In the genomic region with DNA sequence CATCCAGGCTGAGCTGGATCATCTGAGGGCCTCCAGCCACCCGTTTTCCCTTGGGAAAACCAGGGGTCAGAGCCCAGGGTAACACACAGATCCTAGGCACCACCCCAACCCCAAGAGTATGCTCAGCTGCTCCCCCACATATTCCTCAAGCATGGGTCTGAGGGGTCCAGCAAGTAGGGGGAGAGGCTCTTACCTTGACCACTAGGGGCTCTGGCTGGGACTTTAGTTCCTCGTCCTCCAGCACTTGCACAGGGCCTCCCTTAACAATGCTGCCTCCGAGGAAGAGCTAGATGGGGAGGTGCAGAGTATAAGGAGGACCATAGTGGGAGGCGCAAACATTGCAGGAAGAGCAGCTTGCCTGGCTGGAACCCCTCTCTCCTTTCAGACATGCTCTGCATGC, we compare ENCODE assay signal across 25 cellular contexts. TPM values are rescaled to one million over a fixed set of nuclear protein-coding genes. Genes with fewer than 3 reads are reported as not detected.
DNase-seq lines count a peak whose midpoint lies in the region; ATAC-seq, FAIRE-seq and TF ChIP-seq lines count a peak whose summit lies in the region.
"Had no signal": no experiment of that assay in that cellular context is flagged by ENCODE, and none has a peak within 500 bp of the region (broad histone marks: within the 10 kb centered on the region; RNA-seq: fewer than 3 reads in every experiment).

No MANE protein-coding gene starts in this region.

- H3F3A ChIP-seq in GM23338 (replicated peaks; ENCODE audit: low read depth) (no peaks in the 10 kb centered on the region), PC-3 (ENCODE audit: low read length, unreplicated experiment) (no peaks in the 10 kb centered on the region)

- H3K36me3 ChIP-seq in DND-41 (ENCODE audit: insufficient read depth, low read length) = no peaks in the 10 kb centered on the region
- no peaks in the 10 kb centered on the region for H3K36me3 ChIP-seq in GM23338 (ENCODE audit: insufficient read depth)
- H3K36me3 ChIP-seq in PC-3 (ENCODE audit: low read depth, low read length) = peaks cover 15% of the 10 kb centered on the region
- H3K36me3 ChIP-seq in H1 (ENCODE audit: control insufficient read depth in 2 of 4, insufficient read depth in 4 of 4, low read length in 3 of 4) = peaks cover 0 to 9% (median 0%) of the 10 kb centered on the region in 4 experiments; a peak in 3 of 8 replicates

- H3K27me3 Mint-ChIP-seq in GM23338 (ENCODE audit: insufficient read depth, low read depth, poor library complexity) = peaks cover 10% of the 10 kb centered on the region
- H3K27me3 Mint-ChIP-seq: IgD-negative memory B cell had no signal

- WGBS in H1 (ENCODE audit: extremely low coverage in 1 of 2, insufficient coverage in 1 of 2, insufficient read length in 1 of 2, insufficient replicate concordance in 2 of 2, low coverage in 1 of 2, low lambda C conversion rate in 2 of 2, missing lambda C conversion rate in 1 of 2), 2 experiments = 83% methylated on average over 4 of the region's 4 CpGs; no CpG with 5 or more reads in 1 of the 2 experiments

- no peak for FAIRE-seq in H1 (lab: Jason Lieb, UNC)
- FAIRE-seq: GM12892, RCC 7860 had no signal

- H3K4me1 Mint-ChIP-seq in GM23338 = no peaks in the 10 kb centered on the region

- peaks cover 36% of the 10 kb centered on the region for H3K9me3 Mint-ChIP-seq in GM23338
- H3K9me3 Mint-ChIP-seq: IgD-negative memory B cell had no signal

- peak in 1 of 2 experiments; percentile 18; a peak in 1 of 4 replicates for TF ChIP-seq RAD21 in H1 (IDR thresholded peaks at IDR 0.05 in 1 of 2, conservative IDR thresholded peaks at IDR 0.05 in 1 of 2; ENCODE audit: low read depth in 2 of 2, low read length in 2 of 2)

- no peaks in the 10 kb centered on the region for H3K27me3 ChIP-seq in DND-41 (ENCODE audit: insufficient read depth, low read length, poor library complexity)
- H3K27me3 ChIP-seq in GM23338 (ENCODE audit: insufficient read depth) = no peaks in the 10 kb centered on the region
- H3K27me3 ChIP-seq in PC-3 (ENCODE audit: low read length) = no peaks in the 10 kb centered on the region
- H3K27me3 ChIP-seq in H1 (replicated peaks in 1 of 4; ENCODE audit: control insufficient read depth in 3 of 4, extremely low read depth in 1 of 4, insufficient read depth in 3 of 4, low read length in 3 of 4) = no peaks in the 10 kb centered on the region
- H3K27me3 ChIP-seq: BLaER1 had no signal

- POLR2A ChIA-PET in PC-3 (lab: Charles Lee; ENCODE audit: unreplicated experiment) (interaction anchor here (0.5 to 0.6 kb wide), 2 partner anchors 18 to 170 kb away, joined by 3 to 6 read pairs; a partner anchor contains a TSS), H1 (lab: Charles Lee; ENCODE audit: partially characterized antibody) (interaction anchor here (1.2 to 1.5 kb wide), 8 partner anchors 9 to 35 kb away, joined by 3 to 5 read pairs (median 4); a partner anchor contains a TSS)

- no peak overlapping the region for H3K56ac ChIP-seq in H1 (replicated peaks; ENCODE audit: insufficient read length, low read depth, low read length)

- TF ChIP-seq CTCF in DND-41 (IDR thresholded peaks at IDR 0.05; ENCODE audit: borderline replicate concordance, extremely low read depth, low read length, poor library complexity, severe bottlenecking) (peak; percentile 2), GM23338 (conservative IDR thresholded peaks at IDR 0.05; ENCODE audit: low read depth in 2 of 2) (peak; percentile 25 to 35; a peak in 2 of 4 replicates), PC-3 (conservative IDR thresholded peaks at IDR 0.05; ENCODE audit: low read depth, low read length) (0 out of 2 replicates have a peak, but pooled peaks have one; percentile 14), H1 (IDR thresholded peaks at IDR 0.05; ENCODE audit: control extremely low read depth in 1 of 3, insufficient read depth in 1 of 3, low read depth in 1 of 3, low read length in 3 of 3) (peak in 2 of 3 experiments; percentile 23 to 33; a peak in 2 of 4 replicates)

- no peak overlapping the region for H3K14ac ChIP-seq in H1 (ENCODE audit: insufficient read length)

- no peak overlapping the region for H3K4ac ChIP-seq in H1 (replicated peaks; ENCODE audit: insufficient read length, low read depth, low read length)

- no peaks in the 10 kb centered on the region for H3K79me1 ChIP-seq in H1 (ENCODE audit: low read depth, low read length)

- no peak overlapping the region for H3K9ac ChIP-seq in DND-41 (ENCODE audit: low read depth, low read length)
- no peak overlapping the region for H3K9ac ChIP-seq in PC-3 (ENCODE audit: low read length)
- no peak overlapping the region for H3K9ac ChIP-seq in H1 (replicated peaks in 1 of 4; ENCODE audit: extremely low read depth in 1 of 4, low read depth in 3 of 4, low read length in 3 of 4)
- H3K9ac ChIP-seq: BLaER1, SK-N-SH had no signal

- ATAC-seq in DND-41 (ENCODE audit: insufficient read depth, low read depth) (no peak), GM23338 (peak; percentile 43; the same call in 2 of the 3 replicates), PC-3 (no peak), HG03354 (IDR thresholded peaks at IDR 0.05; ENCODE audit: poor library complexity, severe bottlenecking, unreplicated experiment) (no peak), Right ventricle myocardium superior (ENCODE audit: poor library complexity) (no peak)

- H4K8ac ChIP-seq in H1 (ENCODE audit: extremely low read depth, insufficient read depth, low read length) = no peak overlapping the region

- H4K20me1 ChIP-seq in DND-41 (ENCODE audit: insufficient read depth, low read length) (no peaks in the 10 kb centered on the region), GM23338 (replicated peaks; ENCODE audit: insufficient read depth) (no peaks in the 10 kb centered on the region), PC-3 (ENCODE audit: low read length) (no peaks in the 10 kb centered on the region), H1 (replicated peaks in 1 of 2; ENCODE audit: control insufficient read depth in 1 of 2, insufficient read depth in 2 of 2, low read length in 2 of 2) (no peaks in the 10 kb centered on the region)
- H4K20me1 ChIP-seq: BLaER1 had no signal

- intact Hi-C loops in PC-3 (cut with micrococcal nuclease) = no loop called here
- intact Hi-C loops in Right ventricle myocardium superior (cut with DNase I) = no loop called here

- H2BK15ac ChIP-seq in H1 (ENCODE audit: low read length) = no peak overlapping the region

- H3K27ac ChIP-seq in DND-41 (ENCODE audit: low read length) (no peak overlapping the region), GM23338 (ENCODE audit: low read depth) (no peak overlapping the region), PC-3 (ENCODE audit: low read length) (no peak overlapping the region), H1 (ENCODE audit: low read depth, low read length) (no peak overlapping the region)
- H3K27ac ChIP-seq: BLaER1 had no signal

- H3K4me2 ChIP-seq in DND-41 (ENCODE audit: insufficient read depth, low read length) (no peak overlapping the region), GM23338 (no peak overlapping the region), PC-3 (ENCODE audit: low read length) (no peak overlapping the region), H1 (ENCODE audit: insufficient read depth in 1 of 2, low read depth in 2 of 2, low read length in 2 of 2) (no peak overlapping the region)
- H3K4me2 ChIP-seq: BLaER1, SK-N-SH had no signal

- no peak overlapping the region for H2BK120ac ChIP-seq in H1 (replicated peaks; ENCODE audit: low read depth, low read length)

- no peak overlapping the region for H3K4me3 Mint-ChIP-seq in GM23338
- H3K4me3 Mint-ChIP-seq: IgD-negative memory B cell had no signal

- H3K79me2 ChIP-seq in DND-41 (ENCODE audit: insufficient read depth, low read length) (no peaks in the 10 kb centered on the region), GM23338 (replicated peaks; ENCODE audit: insufficient read depth) (no peaks in the 10 kb centered on the region), PC-3 (ENCODE audit: low read length) (no peaks in the 10 kb centered on the region), H1 (ENCODE audit: control insufficient read depth in 1 of 2, insufficient read depth in 2 of 2, low read length in 2 of 2) (no peaks in the 10 kb centered on the region)

- H3K27ac Mint-ChIP-seq in GM23338 = no peak overlapping the region
- H3K27ac Mint-ChIP-seq: IgD-negative memory B cell had no signal

- no peak overlapping the region for H3K23ac ChIP-seq in H1 (ENCODE audit: insufficient read length)

- no peak for DNase-seq in DND-41
- peak; percentile 38 for DNase-seq in GM23338 (ENCODE audit: low spot score)
- DNase-seq in PC-3 = no peak
- no peak for DNase-seq in H1 (ENCODE audit: low read depth in 1 of 2, low spot score in 2 of 2)
- DNase-seq in DMS153 treated with DMSO at 0.1 percent for 48 hours (lab: John Stamatoyannopoulos, UW; ENCODE audit: unreplicated experiment) = no peak
- no peak for DNase-seq in inferior parietal cortex (ENCODE audit: extremely low spot score)
- no peak for DNase-seq in Right ventricle myocardium superior
- DNase-seq: DMS 273 treated with DMSO at 0.1 percent for 48 hours, EL, GOT3, Kasumi-1, MM.1S, NCI-H1105, NCI-H1694, NCI-H2107, NCI-H226, NCI-H524 treated with DMSO at 0.1 percent for 48 hours, SHP77, SK-N-SH had no signal

- TF ChIP-seq EP300 in H1 (IDR thresholded peaks at IDR 0.05; ENCODE audit: borderline replicate concordance in 1 of 2, low read depth in 2 of 2, low read length in 2 of 2) = no peak

- H3K4me1 ChIP-seq in DND-41 (ENCODE audit: insufficient read depth, low read length) (peaks cover 4% of the 10 kb centered on the region), GM23338 (ENCODE audit: insufficient read depth) (0 out of 2 replicates have a peak, but pooled peaks cover under 1% of the 10 kb centered on the region), PC-3 (ENCODE audit: insufficient read depth, low read length) (no peaks in the 10 kb centered on the region), H1 (replicated peaks in 1 of 4; ENCODE audit: control insufficient read depth in 3 of 4, insufficient read depth in 4 of 4, low read length in 3 of 4) (no peaks in the 10 kb centered on the region; a peak in 1 of 7 replicates)

- no peaks in the 10 kb centered on the region for H3K9me2 ChIP-seq in GM23338 (ENCODE audit: insufficient read depth)
- no peaks in the 10 kb centered on the region for H3K9me2 ChIP-seq in PC-3 (replicated peaks; ENCODE audit: low read length)
- H3K9me2 ChIP-seq: SK-N-SH had no signal

- H3K36me3 Mint-ChIP-seq in GM23338 (ENCODE audit: low read depth) = peaks cover 46% of the 10 kb centered on the region
- H3K36me3 Mint-ChIP-seq: IgD-negative memory B cell had no signal

- H2AFZ ChIP-seq in DND-41 (ENCODE audit: low read depth, low read length) = no peak overlapping the region
- no peak overlapping the region for H2AFZ ChIP-seq in GM23338
- no peak overlapping the region for H2AFZ ChIP-seq in PC-3 (ENCODE audit: low read length)
- H2AFZ ChIP-seq in H1 (ENCODE audit: low read length) = no peak overlapping the region

- no peak overlapping the region for H2BK20ac ChIP-seq in H1 (ENCODE audit: low read length)

- no peak overlapping the region for H2BK5ac ChIP-seq in H1 (ENCODE audit: low read depth, low read length)

- H3K9me3 ChIP-seq in DND-41 (ENCODE audit: insufficient read depth, low read length, severe bottlenecking) (peaks cover 20% of the 10 kb centered on the region), PC-3 (ENCODE audit: low read length) (peaks cover 12% of the 10 kb centered on the region), H1 (ENCODE audit: insufficient read depth in 2 of 2, low read depth in 1 of 2, low read length in 1 of 2) (peaks cover 10 to 15% of the 10 kb centered on the region in 2 experiments)

- H2BK12ac ChIP-seq in H1 (ENCODE audit: low read depth, low read length) = no peak overlapping the region

- H4K91ac ChIP-seq in H1 (replicated peaks; ENCODE audit: insufficient read length, low read length) = no peak overlapping the region

- H3K18ac ChIP-seq in H1 (ENCODE audit: extremely low read depth, low read length) = no peak overlapping the region

- BruUV-seq in PC-3 (replicated peaks; lab: Mats Ljungman, UMichigan) = no TSS peak

- CTCF ChIA-PET in PC-3 (lab: Charles Lee) = no interaction called here
- CTCF ChIA-PET in H1 (lab: Charles Lee; ENCODE audit: partially characterized antibody) = interaction anchor here (0.8 to 1.9 kb wide), 9 partner anchors 9 to 53 kb away, joined by 3 to 5 read pairs (median 4); no protein-coding TSS in a partner anchor

- H2AK5ac ChIP-seq in H1 (ENCODE audit: low read depth, low read length) = no peak overlapping the region

- H3K4me3 ChIP-seq in DND-41 (ENCODE audit: low read depth in 1 of 2, low read length in 2 of 2) = no peak overlapping the region
- H3K4me3 ChIP-seq in GM23338 = no peak overlapping the region
- no peak overlapping the region for H3K4me3 ChIP-seq in PC-3 (ENCODE audit: low read length)
- H3K4me3 ChIP-seq in H1 (ENCODE audit: extremely low read depth in 1 of 4, insufficient read depth in 2 of 4, low read depth in 3 of 4, low read length in 4 of 4) = no peak overlapping the region
- H3K4me3 ChIP-seq: BLaER1 had no signal

- no peak for TF ChIP-seq POLR2A in H1 (IDR thresholded peaks at IDR 0.05; ENCODE audit: control extremely low read depth in 1 of 2, low read depth in 2 of 2, low read length in 2 of 2)

- H3K23me2 ChIP-seq in H1 (ENCODE audit: low read depth, low read length) = no peaks in the 10 kb centered on the region

- no peak overlapping the region for H4K5ac ChIP-seq in H1 (ENCODE audit: insufficient read length, low read depth, low read length)

RNA-seq across cellular contexts. Expression of a gene that starts 7.5 kb away (rescaled TPM):
- 13.4 and 14.5 TPM in 2 replicates for total RNA-seq in GM23338 (2014; rRNA removed; shearing (Covaris generic))
- polyA plus RNA-seq in GM23338 (2016; fragmentation: Nextera tagmentation; extraction: Ambion mirVana) (10.7 and 12.3 TPM in 2 replicates), H1 (2011; rRNA removed) (32.4 and 39.4 TPM in 2 replicates)
- total RNA-seq in PC-3 (2014; rRNA removed) (29.8 and 73.5 TPM in 2 replicates), Right ventricle myocardium superior (119 TPM)
- 15.3 and 20.0 TPM in 2 replicates for total RNA-seq in H1 (2021; fragmentation: NEBNext Ultra II Directional; extraction: Animal tissue kit (Norgen Biotek cat#: 25700))
- polyA plus RNA-seq in H1 (2011; cell fraction: cytosol; rRNA removed) = 39.9 TPM
- 120 TPM for polyA plus RNA-seq in H1 (2011; cell fraction: nucleus; rRNA removed)
- 22.5 to 28.2 TPM (median 25.5 TPM) in 4 replicates for polyA plus RNA-seq in H1 (2012, experiment 1 of 2)
- 18.5 TPM for polyA plus RNA-seq in H1 (2012, experiment 2 of 2)
- 11.7 TPM for polyA plus RNA-seq in H1 (2013, experiment 1 of 2)
- 10.3 TPM for polyA plus RNA-seq in H1 (2013, experiment 2 of 2)
- polyA minus RNA-seq in H1 (2011; rRNA and poly(A)+ RNA removed) = 18.6 and 27.3 TPM in 2 replicates
- 12.6 TPM for polyA minus RNA-seq in H1 (2011; cell fraction: cytosol; rRNA and poly(A)+ RNA removed)
- 12.8 TPM for polyA minus RNA-seq in H1 (2011; cell fraction: nucleus; rRNA and poly(A)+ RNA removed)
- total RNA-seq: HT1080 had no signal
- polyA plus RNA-seq: IgD-negative memory B cell had no signal

RNA-seq across cellular contexts. Expression of a gene that starts 17.9 kb away (rescaled TPM):
- 44.5 and 48.5 TPM in 2 replicates for total RNA-seq in GM23338 (2014; rRNA removed; shearing (Covaris generic))
- polyA plus RNA-seq in GM23338 (2016; fragmentation: Nextera tagmentation; extraction: Ambion mirVana) (13.0 and 13.3 TPM in 2 replicates), H1 (2011; rRNA removed) (27.8 and 29.9 TPM in 2 replicates)
- total RNA-seq in PC-3 (2014; rRNA removed) (34.1 and 41.0 TPM in 2 replicates), Right ventricle myocardium superior (16.3 TPM)
- 57.6 and 59.7 TPM in 2 replicates for total RNA-seq in H1 (2021; fragmentation: NEBNext Ultra II Directional; extraction: Animal tissue kit (Norgen Biotek cat#: 25700))
- 47.2 TPM for polyA plus RNA-seq in H1 (2011; cell fraction: cytosol; rRNA removed)
- 120 TPM for polyA plus RNA-seq in H1 (2011; cell fraction: nucleus; rRNA removed)
- polyA plus RNA-seq in H1 (2012, experiment 1 of 2) = 42.3 to 70.4 TPM (median 49.2 TPM) in 4 replicates
- polyA plus RNA-seq in H1 (2012, experiment 2 of 2) = 20.4 TPM
- 34.9 TPM for polyA plus RNA-seq in H1 (2013, experiment 1 of 2)
- polyA plus RNA-seq in H1 (2013, experiment 2 of 2) = 34.7 TPM
- polyA minus RNA-seq in H1 (2011; rRNA and poly(A)+ RNA removed) = 121 and 134 TPM in 2 replicates
- 38.2 TPM for polyA minus RNA-seq in H1 (2011; cell fraction: cytosol; rRNA and poly(A)+ RNA removed)
- polyA minus RNA-seq in H1 (2011; cell fraction: nucleus; rRNA and poly(A)+ RNA removed) = 39.0 TPM

RNA-seq across cellular contexts. Expression of a gene that starts 34.4 kb away (rescaled TPM):
- total RNA-seq in GM23338 (2014; rRNA removed; shearing (Covaris generic)) = 348 and 352 TPM in 2 replicates
- polyA plus RNA-seq in GM23338 (2016; fragmentation: Nextera tagmentation; extraction: Ambion mirVana) (417 and 443 TPM in 2 replicates), H1 (2011; rRNA removed) (1,009 and 1,098 TPM in 2 replicates)
- total RNA-seq in PC-3 (2014; rRNA removed) (734 and 818 TPM in 2 replicates), Right ventricle myocardium superior (177 TPM)
- total RNA-seq in H1 (2021; fragmentation: NEBNext Ultra II Directional; extraction: Animal tissue kit (Norgen Biotek cat#: 25700)) = 422 and 430 TPM in 2 replicates
- 783 TPM for polyA plus RNA-seq in H1 (2011; cell fraction: cytosol; rRNA removed)
- 763 TPM for polyA plus RNA-seq in H1 (2011; cell fraction: nucleus; rRNA removed)
- 517 to 666 TPM (median 572 TPM) in 4 replicates for polyA plus RNA-seq in H1 (2012, experiment 1 of 2)
- 709 TPM for polyA plus RNA-seq in H1 (2012, experiment 2 of 2)
- polyA plus RNA-seq in H1 (2013, experiment 1 of 2) = 472 TPM
- 465 TPM for polyA plus RNA-seq in H1 (2013, experiment 2 of 2)
- 467 and 489 TPM in 2 replicates for polyA minus RNA-seq in H1 (2011; rRNA and poly(A)+ RNA removed)
- 239 TPM for polyA minus RNA-seq in H1 (2011; cell fraction: cytosol; rRNA and poly(A)+ RNA removed)
- polyA minus RNA-seq in H1 (2011; cell fraction: nucleus; rRNA and poly(A)+ RNA removed) = 135 TPM

RNA-seq across cellular contexts. Expression of a gene that starts 37.8 kb away (rescaled TPM):
- 19.1 and 25.5 TPM in 2 replicates for total RNA-seq in GM23338 (2014; rRNA removed; shearing (Covaris generic))
- polyA plus RNA-seq in GM23338 (2016; fragmentation: Nextera tagmentation; extraction: Ambion mirVana) (12.3 and 15.3 TPM in 2 replicates), H1 (2011; rRNA removed) (33.1 and 37.1 TPM in 2 replicates)
- total RNA-seq in PC-3 (2014; rRNA removed) (75.6 and 99.5 TPM in 2 replicates), Right ventricle myocardium superior (41.0 TPM)
- 30.1 and 31.0 TPM in 2 replicates for total RNA-seq in H1 (2021; fragmentation: NEBNext Ultra II Directional; extraction: Animal tissue kit (Norgen Biotek cat#: 25700))
- polyA plus RNA-seq in H1 (2011; cell fraction: cytosol; rRNA removed) = 38.3 TPM
- polyA plus RNA-seq in H1 (2011; cell fraction: nucleus; rRNA removed) = 68.6 TPM
- polyA plus RNA-seq in H1 (2012, experiment 1 of 2) = 25.9 to 30.3 TPM (median 27.6 TPM) in 4 replicates
- 22.8 TPM for polyA plus RNA-seq in H1 (2012, experiment 2 of 2)
- 13.7 TPM for polyA plus RNA-seq in H1 (2013, experiment 1 of 2)
- 13.8 TPM for polyA plus RNA-seq in H1 (2013, experiment 2 of 2)
- 75.6 and 82.5 TPM in 2 replicates for polyA minus RNA-seq in H1 (2011; rRNA and poly(A)+ RNA removed)
- polyA minus RNA-seq in H1 (2011; cell fraction: cytosol; rRNA and poly(A)+ RNA removed) = 39.6 TPM
- 34.0 TPM for polyA minus RNA-seq in H1 (2011; cell fraction: nucleus; rRNA and poly(A)+ RNA removed)
